In the genomic region with DNA sequence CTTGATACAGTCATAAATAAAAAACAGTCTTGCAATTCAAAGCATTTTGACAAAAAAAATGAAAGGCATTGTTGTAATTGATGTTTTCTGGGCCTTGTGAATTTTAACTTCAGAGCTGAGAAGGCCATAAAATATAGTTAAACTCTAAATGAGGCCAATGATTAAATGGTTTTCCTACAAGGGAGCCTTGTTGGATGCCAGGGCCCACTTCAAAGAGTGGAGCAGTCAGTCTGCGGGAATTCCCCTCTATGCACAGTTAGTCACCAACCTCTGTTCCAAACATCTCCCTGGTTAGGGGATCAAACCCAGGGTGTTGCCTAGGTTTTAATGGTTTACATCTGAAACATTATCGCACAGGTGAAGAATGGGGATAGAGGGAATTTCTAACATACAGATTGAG, we compare ENCODE assay signal across 20 cellular contexts.
A peak's percentile ranks its signal among the peaks of the same experiment; 100 is the strongest.
DNase-seq lines count a peak whose midpoint lies in the region; ATAC-seq, FAIRE-seq and TF ChIP-seq lines count a peak whose summit lies in the region.
"Had no signal": no experiment of that assay in that cellular context is flagged by ENCODE, and none has a peak within 500 bp of the region (broad histone marks: within the 10 kb centered on the region; RNA-seq: fewer than 3 reads in every experiment).

No MANE protein-coding gene starts in this region.

- H3K4me2 ChIP-seq in HCT116 (ENCODE audit: low read length): no peak overlapping the region

- H3K9ac ChIP-seq in HCT116 (ENCODE audit: low read length): no peak overlapping the region

- TF ChIP-seq POLR2A in HCT116 (IDR thresholded peaks at IDR 0.05; ENCODE audit: borderline replicate concordance, extremely low read depth, insufficient read depth, insufficient read length): no peak

- POLR2A ChIA-PET in HCT116 (lab: Charles Lee): no interaction called here
- POLR2A ChIA-PET in activated CD8-positive, alpha-beta T cell treated with anti-CD3 and anti-CD28 coated beads for 36 hours (lab: Charles Lee): no interaction called here

- no peaks in the 10 kb centered on the region for H3K36me3 ChIP-seq in HCT116 (ENCODE audit: control insufficient read depth in 1 of 2, insufficient read depth in 2 of 2, low read length in 2 of 2)
- no peaks in the 10 kb centered on the region for H3K36me3 ChIP-seq in upper lobe of right lung
- H3K36me3 ChIP-seq: cardiac muscle cell, esophagus muscularis mucosa, vagina had no signal

- no TSS peak for BruUV-seq in HCT116 (replicated peaks; lab: Mats Ljungman, UMichigan)

- no peaks in the 10 kb centered on the region for H3K4me1 Mint-ChIP-seq in activated CD8-positive, alpha-beta T cell treated with anti-CD3 and anti-CD28 coated beads for 36 hours (ENCODE audit: low read depth)
- H3K4me1 Mint-ChIP-seq: naive B cell had no signal

- H4K20me1 ChIP-seq in HCT116 (ENCODE audit: insufficient read depth): no peaks in the 10 kb centered on the region

- H3K36me3 Mint-ChIP-seq in activated CD8-positive, alpha-beta T cell treated with anti-CD3 and anti-CD28 coated beads for 36 hours (ENCODE audit: low read depth): no peaks in the 10 kb centered on the region
- H3K36me3 Mint-ChIP-seq: activated CD4-positive, alpha-beta memory T cell treated with anti-CD3 and anti-CD28 coated beads for 36 hours; naive B cell had no signal

- H3K9me3 ChIP-seq in HCT116 (ENCODE audit: control insufficient read depth in 1 of 2, insufficient read depth in 1 of 2, low read depth in 1 of 2, low read length in 2 of 2): no peaks in the 10 kb centered on the region
- H3K9me3 ChIP-seq in upper lobe of right lung: no peaks in the 10 kb centered on the region
- H3K9me3 ChIP-seq: esophagus muscularis mucosa, vagina had no signal

- intact Hi-C loops in HCT116 (cut with micrococcal nuclease): no loop called here
- intact Hi-C loops in activated CD8-positive, alpha-beta T cell treated with anti-CD3 and anti-CD28 coated beads for 36 hours (cut with micrococcal nuclease): no loop called here
- intact Hi-C loops in upper lobe of right lung (cut with DNase I): no loop called here

- no peaks in the 10 kb centered on the region for H3K79me2 ChIP-seq in HCT116 (ENCODE audit: insufficient read depth, low read length)

- H3K4me3 Mint-ChIP-seq in activated CD8-positive, alpha-beta T cell treated with anti-CD3 and anti-CD28 coated beads for 36 hours: no peak overlapping the region
- H3K4me3 Mint-ChIP-seq: activated CD4-positive, alpha-beta memory T cell treated with anti-CD3 and anti-CD28 coated beads for 36 hours; activated T-cell treated with anti-CD3 and anti-CD28 coated beads, Interleukin-2, amount 50 U/mL, for 24 hours; naive B cell had no signal

- H3K4me1 ChIP-seq in HCT116 (ENCODE audit: control insufficient read depth in 1 of 2, insufficient read depth in 2 of 2, low read length in 2 of 2): no peaks in the 10 kb centered on the region
- no peaks in the 10 kb centered on the region for H3K4me1 ChIP-seq in upper lobe of right lung
- H3K4me1 ChIP-seq: vagina had no signal

- no peak overlapping the region for H3K27ac Mint-ChIP-seq in activated CD8-positive, alpha-beta T cell treated with anti-CD3 and anti-CD28 coated beads for 36 hours
- H3K27ac Mint-ChIP-seq: activated CD4-positive, alpha-beta memory T cell treated with anti-CD3 and anti-CD28 coated beads for 36 hours; activated T-cell treated with anti-CD3 and anti-CD28 coated beads, Interleukin-2, amount 50 U/mL, for 24 hours; naive B cell had no signal

- no peaks in the 10 kb centered on the region for H3K27me3 ChIP-seq in HCT116 (ENCODE audit: insufficient read depth, low read length)
- H3K27me3 ChIP-seq in upper lobe of right lung: no peaks in the 10 kb centered on the region
- H3K27me3 ChIP-seq: cardiac muscle cell, esophagus muscularis mucosa, vagina had no signal

- RAD21 ChIA-PET in HCT116 (lab: Charles Lee; ENCODE audit: low non-redundant PET in 1 of 2, low total read pairs in 2 of 2, uncharacterized antibody in 2 of 2, unreplicated experiment in 2 of 2): no interaction called here

- H3K27ac ChIP-seq in HCT116 (ENCODE audit: low read depth, low read length) (no peak overlapping the region), upper lobe of right lung (no peak overlapping the region)
- H3K27ac ChIP-seq: cardiac muscle cell, esophagus muscularis mucosa, vagina had no signal

- no peak for TF ChIP-seq CTCF in HCT116 (IDR thresholded peaks at IDR 0.05 in 2 of 3, conservative IDR thresholded peaks at IDR 0.05 in 1 of 3; ENCODE audit: borderline replicate concordance in 1 of 3, insufficient read depth in 1 of 3, low read depth in 2 of 3, low read length in 2 of 3)
- no peak for TF ChIP-seq CTCF in activated CD8-positive, alpha-beta T cell treated with anti-CD3 and anti-CD28 coated beads for 36 hours (IDR thresholded peaks at IDR 0.05)
- no peak for TF ChIP-seq CTCF in upper lobe of right lung (IDR thresholded peaks at IDR 0.05)

- no peak for FAIRE-seq in urothelium cell line (lab: Jason Lieb, UNC)

- ATAC-seq in HCT116: peak; percentile 34; the same call in 1 of the 2 replicates
- no peak for ATAC-seq in HG03025 (IDR thresholded peaks at IDR 0.05; ENCODE audit: low FRiP score, unreplicated experiment)
- ATAC-seq in activated CD8-positive, alpha-beta T cell treated with anti-CD3 and anti-CD28 coated beads for 36 hours: no peak
- no peak for ATAC-seq in upper lobe of right lung

- H2AFZ ChIP-seq in HCT116 (ENCODE audit: low read depth, low read length, poor library complexity, severe bottlenecking): no peak overlapping the region

- H3K4me3 ChIP-seq in HCT116 (replicated peaks in 1 of 2; ENCODE audit: low read depth in 1 of 2, low read length in 2 of 2) (no peak overlapping the region), upper lobe of right lung (no peak overlapping the region)
- H3K4me3 ChIP-seq: cardiac muscle cell, esophagus muscularis mucosa, vagina had no signal

- DNase-seq in HCT116 (ENCODE audit: low read depth, low spot score): no peak
- peak; percentile 74 for DNase-seq in SW480 (ENCODE audit: low spot score)
- peak; percentile 80 for DNase-seq in glomerular visceral epithelial cell (ENCODE audit: extremely low spot score)
- DNase-seq in urothelium cell line (ENCODE audit: low spot score): peak; percentile 30
- DNase-seq in activated CD8-positive, alpha-beta T cell treated with anti-CD3 and anti-CD28 coated beads for 36 hours: no peak
- no peak for DNase-seq in upper lobe of right lung
- DNase-seq: activated CD4-positive, alpha-beta memory T cell treated with anti-CD3 and anti-CD28 coated beads for 36 hours; activated naive CD4-positive, alpha-beta T cell treated with anti-CD3 and anti-CD28 coated beads, Interleukin-2, amount 50 U/mL, for 16 hours; activated T-cell treated with anti-CD3 and anti-CD28 coated beads, Interleukin-2, amount 50 U/mL, for 24 hours; DMS 273 treated with DMSO at 0.1 percent for 48 hours; MM.1S; naive B cell; NCI-H2029; NCI-H446 treated with DMSO at 0.1 percent for 48 hours; stimulated activated CD4-positive, alpha-beta T cell treated with anti-CD3 and anti-CD28 coated beads, Interleukin-4, amount 100 ng/mL, for 4 hours; T-helper 1 cell had no signal

- no peaks in the 10 kb centered on the region for H3K9me2 ChIP-seq in HCT116 (ENCODE audit: insufficient read depth)

- no peak for TF ChIP-seq RAD21 in HCT116 (IDR thresholded peaks at IDR 0.05; ENCODE audit: low read depth)

- no peaks in the 10 kb centered on the region for H3K27me3 Mint-ChIP-seq in activated CD8-positive, alpha-beta T cell treated with anti-CD3 and anti-CD28 coated beads for 36 hours
- H3K27me3 Mint-ChIP-seq: activated CD4-positive, alpha-beta memory T cell treated with anti-CD3 and anti-CD28 coated beads for 36 hours; activated T-cell treated with anti-CD3 and anti-CD28 coated beads, Interleukin-2, amount 50 U/mL, for 24 hours had no signal

- CTCF ChIA-PET in HCT116 (lab: Charles Lee): no interaction called here
- CTCF ChIA-PET in activated CD8-positive, alpha-beta T cell treated with anti-CD3 and anti-CD28 coated beads for 36 hours (lab: Charles Lee): no interaction called here

- peaks cover 5% of the 10 kb centered on the region for H3K9me3 Mint-ChIP-seq in activated CD8-positive, alpha-beta T cell treated with anti-CD3 and anti-CD28 coated beads for 36 hours

TF ChIP-seq in HCT116, 20 proteins besides CTCF, POLR2A, EP300 and RAD21 (continues in another document):
- TF ChIP-seq, protein P1, sequence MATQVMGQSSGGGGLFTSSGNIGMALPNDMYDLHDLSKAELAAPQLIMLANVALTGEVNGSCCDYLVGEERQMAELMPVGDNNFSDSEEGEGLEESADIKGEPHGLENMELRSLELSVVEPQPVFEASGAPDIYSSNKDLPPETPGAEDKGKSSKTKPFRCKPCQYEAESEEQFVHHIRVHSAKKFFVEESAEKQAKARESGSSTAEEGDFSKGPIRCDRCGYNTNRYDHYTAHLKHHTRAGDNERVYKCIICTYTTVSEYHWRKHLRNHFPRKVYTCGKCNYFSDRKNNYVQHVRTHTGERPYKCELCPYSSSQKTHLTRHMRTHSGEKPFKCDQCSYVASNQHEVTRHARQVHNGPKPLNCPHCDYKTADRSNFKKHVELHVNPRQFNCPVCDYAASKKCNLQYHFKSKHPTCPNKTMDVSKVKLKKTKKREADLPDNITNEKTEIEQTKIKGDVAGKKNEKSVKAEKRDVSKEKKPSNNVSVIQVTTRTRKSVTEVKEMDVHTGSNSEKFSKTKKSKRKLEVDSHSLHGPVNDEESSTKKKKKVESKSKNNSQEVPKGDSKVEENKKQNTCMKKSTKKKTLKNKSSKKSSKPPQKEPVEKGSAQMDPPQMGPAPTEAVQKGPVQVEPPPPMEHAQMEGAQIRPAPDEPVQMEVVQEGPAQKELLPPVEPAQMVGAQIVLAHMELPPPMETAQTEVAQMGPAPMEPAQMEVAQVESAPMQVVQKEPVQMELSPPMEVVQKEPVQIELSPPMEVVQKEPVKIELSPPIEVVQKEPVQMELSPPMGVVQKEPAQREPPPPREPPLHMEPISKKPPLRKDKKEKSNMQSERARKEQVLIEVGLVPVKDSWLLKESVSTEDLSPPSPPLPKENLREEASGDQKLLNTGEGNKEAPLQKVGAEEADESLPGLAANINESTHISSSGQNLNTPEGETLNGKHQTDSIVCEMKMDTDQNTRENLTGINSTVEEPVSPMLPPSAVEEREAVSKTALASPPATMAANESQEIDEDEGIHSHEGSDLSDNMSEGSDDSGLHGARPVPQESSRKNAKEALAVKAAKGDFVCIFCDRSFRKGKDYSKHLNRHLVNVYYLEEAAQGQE (IDR thresholded peaks at IDR 0.05; ENCODE audit: low read depth): no peak
- TF ChIP-seq JUND (IDR thresholded peaks at IDR 0.05): no peak
- no peak for TF ChIP-seq FOSL1 (IDR thresholded peaks at IDR 0.05; ENCODE audit: low read depth)
- no peak for TF ChIP-seq CBX3 (IDR thresholded peaks at IDR 0.05; ENCODE audit: low read depth)
- no peak for TF ChIP-seq SRF (IDR thresholded peaks at IDR 0.05; ENCODE audit: low read depth)
- no peak for TF ChIP-seq EZH2phosphoT487 (IDR thresholded peaks at IDR 0.05; ENCODE audit: borderline replicate concordance)
- TF ChIP-seq, protein P2, sequence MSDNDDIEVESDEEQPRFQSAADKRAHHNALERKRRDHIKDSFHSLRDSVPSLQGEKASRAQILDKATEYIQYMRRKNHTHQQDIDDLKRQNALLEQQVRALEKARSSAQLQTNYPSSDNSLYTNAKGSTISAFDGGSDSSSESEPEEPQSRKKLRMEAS (IDR thresholded peaks at IDR 0.05): no peak
- no peak for TF ChIP-seq SP1 (IDR thresholded peaks at IDR 0.05; ENCODE audit: low read depth)

Comparison
In these comparisons a context has a peak if more than half of its experiments do, and no peak if none do; other contexts are left out.
1. DNase-seq: peak in SW480 (single experiment), glomerular visceral epithelial cell (single experiment) and urothelium cell line (single experiment); none in HCT116 (single experiment), activated CD8-positive, alpha-beta T cell treated with anti-CD3 and anti-CD28 coated beads for 36 hours (single experiment) and upper lobe of right lung (single experiment).